ENCODE assay signal across 8 cellular contexts in genomic region chr12:93441617-93442410, GRCh38. TPM values are rescaled to one million over a fixed set of nuclear protein-coding genes. Genes with fewer than 3 reads are reported as not detected.
DNase-seq lines count a peak whose midpoint lies in the region; ATAC-seq, FAIRE-seq and TF ChIP-seq lines count a peak whose summit lies in the region.

A gene with protein sequence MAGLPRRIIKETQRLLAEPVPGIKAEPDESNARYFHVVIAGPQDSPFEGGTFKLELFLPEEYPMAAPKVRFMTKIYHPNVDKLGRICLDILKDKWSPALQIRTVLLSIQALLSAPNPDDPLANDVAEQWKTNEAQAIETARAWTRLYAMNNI (minus strand): TSS chr12:93441947. CDS start chr12:93441884, 63 bp downstream.

- H3K4ac ChIP-seq in IMR-90 (ENCODE audit: low read depth, low read length) = peak within 1 kb of the TSS; percentile 94

- H3K27ac ChIP-seq in IMR-90 (ENCODE audit: insufficient read depth, low read length) (peak within 1 kb of the TSS; percentile 97), OCI-LY7 (ENCODE audit: low read depth, low read length, poor library complexity, severe bottlenecking) (peak within 1 kb of the TSS; percentile 77), endothelial cell of umbilical vein (ENCODE audit: insufficient read depth, low read depth, low read length) (peak within 1 kb of the TSS; percentile 82)

- peak within 1 kb of the TSS; percentile 97 for H3K14ac ChIP-seq in IMR-90 (replicated peaks; ENCODE audit: low read depth, low read length)

- TF ChIP-seq RAD21 in IMR-90 (IDR thresholded peaks at IDR 0.05; ENCODE audit: low read length) = peak; percentile 33; the same call in 1 of the 2 replicates

- peak within 1 kb of the TSS; percentile 80 for H4K91ac ChIP-seq in IMR-90 (ENCODE audit: insufficient read depth, low read depth, low read length)

- peaks cover 11% of the 10 kb centered on the region for H3K9me1 ChIP-seq in IMR-90 (ENCODE audit: insufficient read depth, low read length)
- H3K9me1 ChIP-seq in endothelial cell of umbilical vein (replicated peaks; ENCODE audit: control insufficient read depth, extremely low read depth, insufficient read depth, low read length) = no peaks in the 10 kb centered on the region

- H3K4me1 ChIP-seq in IMR-90 (ENCODE audit: control insufficient read depth, insufficient read depth, low read length) (peaks cover 6% of the 10 kb centered on the region), OCI-LY7 (ENCODE audit: insufficient read depth, low read length, poor library complexity, severe bottlenecking) (peaks cover 46% of the 10 kb centered on the region), endothelial cell of umbilical vein (ENCODE audit: control insufficient read depth, extremely low read depth, insufficient read depth, low read length) (peaks cover 22% of the 10 kb centered on the region)

- peak within 1 kb of the TSS; percentile 74 for H4K5ac ChIP-seq in IMR-90 (ENCODE audit: low read depth, low read length)

- dilution Hi-C loops in IMR-90 (cut with HindIII; ENCODE audit: low sequenced_read_pairs, unreplicated experiment) (no loop called here), endothelial cell of umbilical vein (cut with MboI; ENCODE audit: extremely low pct_ligation_motif_present, low sequenced_read_pairs) (no loop called here)

- H3K4me2 ChIP-seq in IMR-90 (ENCODE audit: low read depth, low read length) (peak within 1 kb of the TSS; percentile 97), OCI-LY7 (ENCODE audit: low read length) (peak within 1 kb of the TSS; percentile 97), endothelial cell of umbilical vein (ENCODE audit: insufficient read depth, low read length) (peak within 1 kb of the TSS; percentile 91)

- H3K79me1 ChIP-seq in IMR-90 (ENCODE audit: low read depth in 1 of 2, low read length in 2 of 2) = peaks cover 3 to 21% of the 10 kb centered on the region in 2 experiments; a peak in 3 of 4 replicates

- intact Hi-C loops in IMR-90 (cut with micrococcal nuclease) (loop anchor here (1.0 kb wide), 1 partner anchor 660 kb away; no protein-coding TSS in a partner anchor), OCI-LY7 (cut with micrococcal nuclease; ENCODE audit: unreplicated experiment) (loop anchor here (1.0 to 10.0 kb wide), 4 partner anchors 25 to 975 kb away; partner anchors contain the start of genes CRADD, EEA1 and MRPL42), endothelial cell of umbilical vein (cut with micrococcal nuclease) (loop anchor here (1.0 to 2.0 kb wide), 2 partner anchors 25 to 659 kb away; partner anchors contain the start of gene MRPL42)

- TF ChIP-seq CTCF in IMR-90 (conservative IDR thresholded peaks at IDR 0.05; ENCODE audit: low read depth, low read length) (no peak; the same call in 1 of the 2 replicates), OCI-LY7 (conservative IDR thresholded peaks at IDR 0.05; ENCODE audit: low read length) (no peak), endothelial cell of umbilical vein (IDR thresholded peaks at IDR 0.05; ENCODE audit: extremely low read depth in 1 of 2, insufficient read depth in 1 of 2, low read depth in 1 of 2, low read length in 2 of 2) (no peak)

- H3K36me3 ChIP-seq in IMR-90 (ENCODE audit: control insufficient read depth, insufficient read depth, low read length) (no peaks in the 10 kb centered on the region), OCI-LY7 (ENCODE audit: insufficient read depth, low read length) (peaks cover 3% of the 10 kb centered on the region; the same call in 1 of the 2 replicates), endothelial cell of umbilical vein (ENCODE audit: control insufficient read depth in 2 of 2, extremely low read depth in 1 of 2, insufficient read depth in 2 of 2, low read length in 2 of 2) (no peaks in the 10 kb centered on the region)

- H3K27me3 ChIP-seq in IMR-90 (ENCODE audit: control insufficient read depth, insufficient read depth, low read length) (no peaks in the 10 kb centered on the region), endothelial cell of umbilical vein (ENCODE audit: control insufficient read depth in 2 of 2, insufficient read depth in 2 of 2, low read length in 2 of 2) (no peaks in the 10 kb centered on the region)

- peaks cover 44% of the 10 kb centered on the region for H4K20me1 ChIP-seq in IMR-90 (ENCODE audit: insufficient read depth, low read length)
- peaks cover 41% of the 10 kb centered on the region for H4K20me1 ChIP-seq in OCI-LY7 (ENCODE audit: insufficient read depth, low read length)
- peaks cover 6% of the 10 kb centered on the region for H4K20me1 ChIP-seq in endothelial cell of umbilical vein (replicated peaks; ENCODE audit: control insufficient read depth, extremely low read depth, insufficient read depth, low read length)

- in situ Hi-C loops in IMR-90 (cut with MboI; ENCODE audit: low sequenced_read_pairs) = no loop called here

- H3K9ac ChIP-seq in IMR-90 (ENCODE audit: low read depth, low read length) (peak within 1 kb of the TSS; percentile 89), endothelial cell of umbilical vein (replicated peaks; ENCODE audit: extremely low read depth, insufficient read depth, low read length) (peak within 1 kb of the TSS; percentile 96)

- peak within 1 kb of the TSS; percentile 96 for H2AK5ac ChIP-seq in IMR-90 (ENCODE audit: low read depth, low read length)

- H3K79me2 ChIP-seq in OCI-LY7 (ENCODE audit: insufficient read depth, low read depth, low read length) (peaks cover 63% of the 10 kb centered on the region), endothelial cell of umbilical vein (ENCODE audit: control insufficient read depth, insufficient read depth, low read length) (peaks cover 49% of the 10 kb centered on the region)

- H2AK9ac ChIP-seq in IMR-90 (replicated peaks; ENCODE audit: low read depth, low read length, poor library complexity) = peak within 1 kb of the TSS; percentile 98

- H3K4me3 ChIP-seq in IMR-90 (ENCODE audit: insufficient read depth, low read depth, low read length) (peak within 1 kb of the TSS; percentile 86), OCI-LY7 (ENCODE audit: low read depth, low read length, poor library complexity, severe bottlenecking) (peak within 1 kb of the TSS; percentile 98), endothelial cell of umbilical vein (replicated peaks in 1 of 3; ENCODE audit: insufficient read depth in 1 of 3, low read depth in 1 of 3, low read length in 3 of 3) (peak within 1 kb of the TSS; percentile 73 to 89 (median 79))

- H3K9me3 ChIP-seq in IMR-90 (ENCODE audit: control insufficient read depth, insufficient read depth, low read length) (no peaks in the 10 kb centered on the region), OCI-LY7 (ENCODE audit: low read length) (no peaks in the 10 kb centered on the region), endothelial cell of umbilical vein (replicated peaks; ENCODE audit: control insufficient read depth, insufficient read depth, low read length) (no peaks in the 10 kb centered on the region)

- ATAC-seq in GM21528 (IDR thresholded peaks at IDR 0.05; ENCODE audit: low FRiP score, unreplicated experiment) (peak; percentile 78), IMR-90 (ENCODE audit: low read depth) (peak; percentile 95)

- CTCF ChIA-PET in IMR-90 (lab: Yijun Ruan, JAX) (interaction anchor here (0.5 kb wide), 1 partner anchor 26 kb away, joined by 4 read pairs; the partner anchor contains the start of gene MRPL42), OCI-LY7 (lab: Charles Lee; ENCODE audit: unreplicated experiment) (no interaction called here), endothelial cell of umbilical vein (lab: Charles Lee) (interaction anchor here (1.0 to 2.4 kb wide), 7 partner anchors 22 to 660 kb away, joined by 3 to 8 read pairs (median 4); partner anchors contain the start of gene MRPL42)

- BruUV-seq in IMR-90 (replicated peaks; lab: Mats Ljungman, UMichigan) (no TSS peak), OCI-LY7 (replicated peaks; lab: Mats Ljungman, UMichigan) (no TSS peak), endothelial cell of umbilical vein (replicated peaks; lab: Mats Ljungman, UMichigan) (no TSS peak)

- H2BK120ac ChIP-seq in IMR-90 (ENCODE audit: low read depth, low read length) = peak within 1 kb of the TSS; percentile 63

- H3K18ac ChIP-seq in IMR-90 (ENCODE audit: low read depth, low read length) = peak within 1 kb of the TSS; percentile 17

- FAIRE-seq in endothelial cell of umbilical vein (lab: Jason Lieb, UNC) = peak; percentile 90

- H3K23ac ChIP-seq in IMR-90 (ENCODE audit: low read depth, low read length) = peak within 1 kb of the TSS; percentile 90

- peak within 1 kb of the TSS; percentile 90 to 95 for H4K8ac ChIP-seq in IMR-90 (ENCODE audit: low read depth in 2 of 2, low read length in 2 of 2)

- POLR2A ChIA-PET in IMR-90 (lab: Charles Lee; ENCODE audit: unreplicated experiment) = no interaction called here
- POLR2A ChIA-PET in OCI-LY7 (lab: Charles Lee) = interaction anchor here (0.5 to 1.6 kb wide), 11 partner anchors 14 to 941 kb away, joined by 3 to 7 read pairs (median 4); partner anchors contain the start of gene MRPL42
- POLR2A ChIA-PET in endothelial cell of umbilical vein (lab: Charles Lee) = interaction anchor here (0.6 to 1.0 kb wide), 2 partner anchors 335 to 1295 kb away, joined by 3 to 7 read pairs; no protein-coding TSS in a partner anchor

- no peaks in the 10 kb centered on the region for H3K9me2 ChIP-seq in OCI-LY7 (ENCODE audit: insufficient read depth, low read length)

- H3K56ac ChIP-seq in IMR-90 (ENCODE audit: extremely low read depth, insufficient read depth, low read length) = peak within 1 kb of the TSS; percentile 96

- WGBS in IMR-90 (ENCODE audit: extremely low coverage in 2 of 2, insufficient read length in 1 of 2), 2 experiments = 0% methylated on average over 47 of the region's 105 CpGs; no CpG with 5 or more reads in 1 of the 2 experiments

- peak within 1 kb of the TSS; percentile 78 for H2BK5ac ChIP-seq in IMR-90 (ENCODE audit: low read depth, low read length, poor library complexity, severe bottlenecking)

- H2BK20ac ChIP-seq in IMR-90 (ENCODE audit: low read depth, low read length) = peak within 1 kb of the TSS; percentile 28; the same call in 1 of the 2 replicates

- peak; percentile 69 for DNase-seq in DMS 273 treated with DMSO at 0.1 percent for 48 hours (lab: John Stamatoyannopoulos, UW)
- peak; percentile 93 for DNase-seq in IMR-90
- peak; percentile 95 for DNase-seq in OCI-LY7 (ENCODE audit: low spot score)
- DNase-seq in activated T-cell treated with anti-CD3 and anti-CD28 coated beads for 1 hour (ENCODE audit: low read depth) = peak; percentile 93
- peak; percentile 96 for DNase-seq in endothelial cell of umbilical vein (ENCODE audit: low read depth, low spot score)
- peak; percentile 97 for DNase-seq in midbrain (lab: John Stamatoyannopoulos, UW)
- peak; percentile 96 to 97 for DNase-seq in stimulated activated CD8-positive, alpha-beta memory T cell treated with anti-CD3 and anti-CD28 coated beads, Interleukin-15, amount 100 ng/mL, for 48 hours (ENCODE audit: low read depth in 2 of 2)

- TF ChIP-seq POLR2A in IMR-90 (IDR thresholded peaks at IDR 0.05; ENCODE audit: low read depth, low read length) = peak; percentile 81
- peak; percentile 74 for TF ChIP-seq POLR2A in endothelial cell of umbilical vein (IDR thresholded peaks at IDR 0.05; ENCODE audit: low read depth, low read length)

- H2AFZ ChIP-seq in IMR-90 (replicated peaks; ENCODE audit: low read length, poor library complexity) (peak within 1 kb of the TSS; percentile 99), OCI-LY7 (ENCODE audit: low read length) (peak within 1 kb of the TSS; percentile 73; the same call in 1 of the 2 replicates), endothelial cell of umbilical vein (ENCODE audit: low read depth, low read length) (peak within 1 kb of the TSS; percentile 83)

- H2BK15ac ChIP-seq in IMR-90 (ENCODE audit: low read depth, low read length) = peak within 1 kb of the TSS; percentile 80; the same call in 2 of the 3 replicates

RNA-seq across cellular contexts. Expression of the gene that starts here (rescaled TPM):
- 64.5 and 90.3 TPM in 2 replicates for total RNA-seq in IMR-90 (2012; rRNA removed)
- polyA plus RNA-seq in IMR-90 (2012; rRNA removed) = 103 and 113 TPM in 2 replicates
- 20.1 and 38.4 TPM in 2 replicates for polyA plus RNA-seq in IMR-90 (2012; cell fraction: cytosol; rRNA removed)
- 6.4 and 41.8 TPM in 2 replicates for polyA plus RNA-seq in IMR-90 (2012; cell fraction: nucleus; rRNA removed; ENCODE audit: low replicate concordance)
- total RNA-seq in OCI-LY7 (2014; rRNA removed; shearing (Covaris generic)) = 193 and 214 TPM in 2 replicates
- 153 and 163 TPM in 2 replicates for total RNA-seq in OCI-LY7 (2022)
- 125 and 130 TPM in 2 replicates for total RNA-seq in endothelial cell of umbilical vein
- polyA plus RNA-seq in endothelial cell of umbilical vein = 52.5 and 59.2 TPM in 2 replicates
- polyA plus RNA-seq in endothelial cell of umbilical vein (2011; cell fraction: cytosol; rRNA removed) = 85.0 and 95.8 TPM in 2 replicates
- polyA plus RNA-seq in endothelial cell of umbilical vein (2011; cell fraction: nucleus; rRNA removed) = 45.3 and 49.5 TPM in 2 replicates
- 182 and 257 TPM in 2 replicates for polyA plus RNA-seq in endothelial cell of umbilical vein (2012)
- 73.6 and 92.5 TPM in 2 replicates for polyA minus RNA-seq in endothelial cell of umbilical vein
- 49.9 TPM for polyA minus RNA-seq in endothelial cell of umbilical vein (2011; cell fraction: cytosol; rRNA and poly(A)+ RNA removed)
- polyA minus RNA-seq in endothelial cell of umbilical vein (2011; cell fraction: nucleus; rRNA and poly(A)+ RNA removed) = 16.5 and 22.1 TPM in 2 replicates

Comparison
In these comparisons a context has a peak if more than half of its experiments do, and no peak if none do; other contexts are left out.
1. Peak in every context shown above with its lines: DNase-seq, ATAC-seq, H3K4me3 ChIP-seq and H3K27ac ChIP-seq.